ENCODE assay signal across 24 cellular contexts in the genomic region with DNA sequence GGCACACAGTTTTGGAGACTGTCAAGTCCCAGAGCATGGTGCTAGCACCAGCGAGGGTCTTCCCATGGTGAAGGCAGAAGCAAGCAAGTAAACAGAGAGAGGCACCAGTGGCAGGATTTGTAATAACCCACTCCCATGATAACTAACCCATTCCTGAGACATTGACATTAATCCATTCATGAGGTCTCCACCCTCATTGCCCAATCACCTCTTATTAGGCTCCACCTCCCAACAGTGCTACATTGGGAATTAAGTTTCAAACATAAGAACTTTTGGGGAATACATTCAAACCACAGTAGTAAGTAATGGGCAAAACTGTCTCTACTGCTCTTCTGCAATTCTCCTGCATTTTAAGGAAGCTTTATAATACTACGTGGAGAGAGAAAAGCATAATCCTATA.
"Had no signal": no experiment of that assay in that cellular context is flagged by ENCODE, and none has a peak within 500 bp of the region (broad histone marks: within the 10 kb centered on the region; RNA-seq: fewer than 3 reads in every experiment).

No MANE protein-coding gene starts in this region.

- ATAC-seq: mucosa of descending colon; natural killer cell treated with Interleukin-12 subunit alpha and Interleukin-12 subunit beta and Interleukin-15 and Interleukin-18, amount 100 ng/mL, for 72 hours; psoas muscle; right lobe of liver; stimulated activated effector memory CD8-positive, alpha-beta T cell treated with anti-CD3 and anti-CD28 coated beads, Interleukin-12 subunit alpha, Interleukin-12 subunit beta, amount 100 ng/mL, for 72 hours had no signal

- DNase-seq: colonic mucosa; effector memory CD4-positive, alpha-beta T cell; erythroblast; esophagus squamous epithelium; hypothalamus; immature natural killer cell; islet precursor cell; kidney glomerular epithelial cell; mesenchymal stem cell; mucosa of descending colon; naive B cell; ovary; posterior cingulate gyrus; psoas muscle; right lobe of liver; stimulated activated CD4-positive, alpha-beta T cell treated with anti-CD3 and anti-CD28 coated beads, Interleukin-2, amount 100 ng/mL, for 24 hours; stimulated activated CD4-positive, alpha-beta T cell treated with anti-CD3 and anti-CD28 coated beads, Interleukin-4, amount 100 ng/mL, for 24 hours; stimulated activated naive CD4-positive, alpha-beta T cell treated with Interleukin-2 at 50 U/mL for 16 hours; stomach; thyroid gland had no signal

- H3K27ac ChIP-seq: colonic mucosa, esophagus squamous epithelium, neural progenitor cell, ovary, psoas muscle, right lobe of liver, stomach, thyroid gland had no signal

- H3K4me3 ChIP-seq: colonic mucosa, esophagus squamous epithelium, mucosa of descending colon, neural progenitor cell, ovary, psoas muscle, right lobe of liver, smooth muscle cell, stomach, thyroid gland had no signal

- H3K27me3 ChIP-seq: colonic mucosa, esophagus squamous epithelium, neural progenitor cell, ovary, right lobe of liver, stomach, thyroid gland had no signal

- H3K9me3 ChIP-seq: colonic mucosa, esophagus squamous epithelium, mucosa of descending colon, ovary, psoas muscle, right lobe of liver, stomach, thyroid gland had no signal

- H3K4me1 ChIP-seq: colonic mucosa, esophagus squamous epithelium, neural progenitor cell, right lobe of liver, stomach had no signal

- H3K36me3 ChIP-seq: colonic mucosa, esophagus squamous epithelium, neural progenitor cell, ovary, right lobe of liver, stomach, thyroid gland had no signal
